Comparison of ENCODE assay signal across 1 cellular context in genomic region chr7:84191842-84192241, GRCh38.
TF ChIP-seq lines count a peak whose summit lies in the region.

No MANE protein-coding gene starts in this region.

TF ChIP-seq in GM23338, 12 proteins besides CTCF, POLR2A, EP300 and RAD21 (continued from another document):
- TF ChIP-seq ZNF462 (CRISPR knock-in tag; IDR thresholded peaks at IDR 0.05): no peak
- no peak for TF ChIP-seq JUNB (IDR thresholded peaks at IDR 0.05; ENCODE audit: unreplicated experiment)
- TF ChIP-seq POLR2AphosphoS5 (IDR thresholded peaks at IDR 0.05; ENCODE audit: low read depth): no peak
- TF ChIP-seq ZNF331 (CRISPR knock-in tag; IDR thresholded peaks at IDR 0.05; ENCODE audit: low read depth): no peak
- no peak for TF ChIP-seq EZH2 (IDR thresholded peaks at IDR 0.05; ENCODE audit: low read depth, unreplicated experiment)
- no peak for TF ChIP-seq EZH2phosphoT487 (IDR thresholded peaks at IDR 0.05; ENCODE audit: unreplicated experiment)
- TF ChIP-seq NANOG (IDR thresholded peaks at IDR 0.05; ENCODE audit: borderline replicate concordance): no peak
- TF ChIP-seq CREB1 (CRISPR knock-in tag; IDR thresholded peaks at IDR 0.05; ENCODE audit: low read depth): no peak
- no peak for TF ChIP-seq REST (IDR thresholded peaks at IDR 0.05; ENCODE audit: unreplicated experiment)
- TF ChIP-seq STAT1 (IDR thresholded peaks at IDR 0.05; ENCODE audit: unreplicated experiment): no peak
- no peak for TF ChIP-seq ZNF114 (CRISPR knock-in tag; IDR thresholded peaks at IDR 0.05)
